Comparison of ENCODE assay signal across 15 cellular contexts in genomic region chr20:17676378-17676759, GRCh38. TPM values are rescaled to one million over a fixed set of nuclear protein-coding genes. Genes with fewer than 3 reads are reported as not detected.
"Had no signal": no experiment of that assay in that cellular context is flagged by ENCODE, and none has a peak within 500 bp of the region (broad histone marks: within the 10 kb centered on the region; RNA-seq: fewer than 3 reads in every experiment).

No MANE protein-coding gene starts in this region.

- FAIRE-seq: endometrium had no signal

- H3K4me3 ChIP-seq: dorsolateral prefrontal cortex, esophagus muscularis mucosa, tibial artery had no signal

- H3K27me3 ChIP-seq: dorsolateral prefrontal cortex, esophagus muscularis mucosa, foreskin keratinocyte, tibial artery had no signal

- DNase-seq: activated CD4-positive, alpha-beta memory T cell treated with anti-CD3 and anti-CD28 coated beads for 36 hours; activated naive CD4-positive, alpha-beta T cell treated with Interleukin-2 at 50 U/mL for 16 hours; dorsolateral prefrontal cortex; foreskin keratinocyte; occipital lobe; stimulated activated CD4-positive, alpha-beta T cell treated with anti-CD3 and anti-CD28 coated beads, Interleukin-4, amount 100 ng/mL, for 1 hour; stimulated activated CD8-positive, alpha-beta memory T cell treated with anti-CD3 and anti-CD28 coated beads, Interleukin-4, amount 100 ng/mL, for 48 hours; stimulated activated naive CD8-positive, alpha-beta T cell treated with anti-CD3 and anti-CD28 coated beads, Interleukin-15, amount 100 ng/mL, for 72 hours; T-helper 9 cell had no signal

- ATAC-seq: foreskin keratinocyte; stimulated activated naive CD8-positive, alpha-beta T cell treated with anti-CD3 and anti-CD28 coated beads, Interleukin-15, amount 100 ng/mL, for 72 hours had no signal

- H3K27me3 Mint-ChIP-seq: activated CD4-positive, alpha-beta memory T cell treated with anti-CD3 and anti-CD28 coated beads for 36 hours; brain; stimulated activated naive CD8-positive, alpha-beta T cell treated with anti-CD3 and anti-CD28 coated beads, Interleukin-15, amount 100 ng/mL, for 72 hours had no signal

- H3K27ac ChIP-seq: dorsolateral prefrontal cortex, foreskin keratinocyte had no signal

- H3K27ac Mint-ChIP-seq: activated CD4-positive, alpha-beta memory T cell treated with anti-CD3 and anti-CD28 coated beads for 36 hours; nephron; stimulated activated naive CD8-positive, alpha-beta T cell treated with anti-CD3 and anti-CD28 coated beads, Interleukin-15, amount 100 ng/mL, for 72 hours had no signal

- H3K9me3 Mint-ChIP-seq: activated CD4-positive, alpha-beta memory T cell treated with anti-CD3 and anti-CD28 coated beads for 36 hours; brain; nephron; stimulated activated naive CD8-positive, alpha-beta T cell treated with anti-CD3 and anti-CD28 coated beads, Interleukin-15, amount 100 ng/mL, for 72 hours had no signal

- H3K4me3 Mint-ChIP-seq: activated CD4-positive, alpha-beta memory T cell treated with anti-CD3 and anti-CD28 coated beads for 36 hours; stimulated activated naive CD8-positive, alpha-beta T cell treated with anti-CD3 and anti-CD28 coated beads, Interleukin-15, amount 100 ng/mL, for 72 hours had no signal

- H3K9me3 ChIP-seq: esophagus muscularis mucosa, tibial artery had no signal

RNA-seq across cellular contexts. Expression of gene BANF2, which starts 23.4 kb away (rescaled TPM):
- total RNA-seq: activated CD4-positive, alpha-beta memory T cell treated with anti-CD3 and anti-CD28 coated beads for 36 hours; dorsolateral prefrontal cortex; esophagus muscularis mucosa; foreskin keratinocyte; mucosa of gallbladder; occipital lobe had no signal
- polyA plus RNA-seq: foreskin keratinocyte had no signal
